8 cellular contexts compared by ENCODE assay signal in genomic region chr1:155323729-155324040, GRCh38. TPM values are rescaled to one million over a fixed set of nuclear protein-coding genes. Genes with fewer than 3 reads are reported as not detected.
DNase-seq lines count a peak whose midpoint lies in the region; ATAC-seq lines count a peak whose summit lies in the region.

No MANE protein-coding gene starts in this region.

- DNase-seq in GM04504 (ENCODE audit: low read depth): peak; percentile 84
- peak; percentile 72 for DNase-seq in NCI-H1105 treated with DMSO at 0.1 percent for 48 hours (lab: John Stamatoyannopoulos, UW)
- DNase-seq in T-helper 2 cell: peak; percentile 62 to 89 (median 73)
- DNase-seq in right cardiac atrium: peak; percentile 91 to 97 (median 95)
- DNase-seq in putamen (ENCODE audit: low spot score): peak; percentile 78
- peak; percentile 94 to 95 for DNase-seq in aorta

- H3K36me3 ChIP-seq in aorta (ENCODE audit: control insufficient read depth in 1 of 2, insufficient read depth in 2 of 2, low read length in 1 of 2): no peaks in the 10 kb centered on the region

- WGBS in right cardiac atrium: under 1% methylated on average over 29 of the region's 29 CpGs
- WGBS in aorta, 2 donors: 0 to 1% methylated on average over 21 to 29 of the region's 29 CpGs

- H3K4me3 ChIP-seq in right cardiac atrium (ENCODE audit: low read length): peak overlapping the region; percentile 72
- H3K4me3 ChIP-seq in aorta (ENCODE audit: low read length in 2 of 2): peak overlapping the region; percentile 63 to 93

- H3K9me3 ChIP-seq in right cardiac atrium (ENCODE audit: control insufficient read depth, low read length) (no peaks in the 10 kb centered on the region), aorta (ENCODE audit: control insufficient read depth, low read length) (no peaks in the 10 kb centered on the region)

- no peaks in the 10 kb centered on the region for H3K27me3 ChIP-seq in right cardiac atrium (ENCODE audit: control insufficient read depth, insufficient read depth)
- H3K27me3 ChIP-seq in aorta (ENCODE audit: control insufficient read depth in 1 of 2, insufficient read depth in 2 of 2, low read length in 1 of 2): no peaks in the 10 kb centered on the region

- H3K4me1 ChIP-seq in right cardiac atrium (ENCODE audit: control insufficient read depth, insufficient read depth, low read length): peaks cover 4% of the 10 kb centered on the region
- H3K4me1 ChIP-seq in aorta (ENCODE audit: control insufficient read depth in 1 of 2, insufficient read depth in 2 of 2, low read length in 2 of 2): no peaks in the 10 kb centered on the region

- H3K27ac ChIP-seq in angular gyrus (ENCODE audit: low read depth, low read length): peak overlapping the region; percentile 75
- H3K27ac ChIP-seq in right cardiac atrium (ENCODE audit: low read length): peak overlapping the region; percentile 88
- peak overlapping the region; percentile 74 to 84 for H3K27ac ChIP-seq in aorta (ENCODE audit: low read depth in 1 of 2, low read length in 2 of 2)

- intact Hi-C loops in right cardiac atrium (cut with DNase I) (loop anchor here (5.0 to 10.0 kb wide), 4 partner anchors 46 to 181 kb away; partner anchors contain the start of genes HCN3 (in 4 of the 4) and ENTREP3 (in 1 of the 4)), aorta (cut with DNase I) (loop anchor here (1.0 to 5.0 kb wide), 8 partner anchors 15 to 131 kb away; partner anchors contain the start of genes FDPS (in 1 of the 2), HCN3 (in 1 of the 2), MTX1 (in 1 of the 2) and SCAMP3 (in 1 of the 2))

- ATAC-seq in HG02588 (IDR thresholded peaks at IDR 0.05; ENCODE audit: unreplicated experiment): peak; percentile 40
- ATAC-seq in right cardiac atrium: peak; percentile 73 to 77
- peak; percentile 89 for ATAC-seq in aorta (ENCODE audit: low FRiP score)

RNA-seq across cellular contexts. Expression of gene RUSC1, which starts 3.0 kb away (rescaled TPM):
- total RNA-seq in right cardiac atrium (10 to 100 TPM; 20.8 to 29.7 (median 24.5) TPM), aorta (10 to 100 TPM; 41.2 to 50.8 TPM)
- polyA plus RNA-seq in right cardiac atrium (23.2 TPM), aorta (100 to 1,000 TPM in 1 of 2 donors, 10 to 100 TPM in 1; 19.7 to 102 TPM)

RNA-seq across cellular contexts. Expression of gene FDPS, which starts 15.0 kb away (rescaled TPM):
- 100 to 1,000 TPM in 2 of 4 donors, 10 to 100 TPM in 2; 78.9 to 113 (median 99.1) TPM for total RNA-seq in right cardiac atrium
- 103 TPM for polyA plus RNA-seq in right cardiac atrium
- total RNA-seq in aorta: 100 to 1,000 TPM in 1 of 2 donors, 10 to 100 TPM in 1; 88.6 to 104 TPM
- polyA plus RNA-seq in aorta: 100 to 1,000 TPM in 1 of 2 donors, 10 to 100 TPM in 1; 72.9 to 127 TPM

RNA-seq across cellular contexts. Expression of gene PKLR, which starts 22.4 kb away (rescaled TPM):
- total RNA-seq in right cardiac atrium (not detected), aorta (not detected)
- polyA plus RNA-seq in right cardiac atrium (not detected), aorta (1 to 10 TPM in 1 of 2 donors, not detected in 1; 1.0 TPM)

RNA-seq across cellular contexts. Expression of gene HCN3, which starts 46.4 kb away (rescaled TPM):
- total RNA-seq in right cardiac atrium: 1 to 10 TPM in 2 of 4 donors, under 1 TPM in 2; 0.92 to 1.4 (median 1.1) TPM
- 0.77 TPM for polyA plus RNA-seq in right cardiac atrium
- total RNA-seq in aorta: 1 to 10 TPM; 1.8 to 5.7 TPM
- polyA plus RNA-seq in aorta: 1 to 10 TPM in 1 of 2 donors, under 1 TPM in 1; 0.13 to 3.1 TPM

RNA-seq across cellular contexts. Expression of gene CLK2, which starts 50.4 kb away (rescaled TPM):
- total RNA-seq in right cardiac atrium (10 to 100 TPM; 19.4 to 26.2 (median 22.5) TPM), aorta (10 to 100 TPM; 39.6 to 63.0 TPM)
- polyA plus RNA-seq in right cardiac atrium (21.8 TPM), aorta (10 to 100 TPM in 1 of 2 donors, 1 to 10 TPM in 1; 9.3 to 88.6 TPM)

Comparison
In these comparisons a context has a peak if more than half of its experiments do, and no peak if none do; other contexts are left out.
1. Peak in every context shown above with its lines: DNase-seq, ATAC-seq, H3K4me3 ChIP-seq and H3K27ac ChIP-seq.